Comparison of ENCODE assay signal across 8 cellular contexts in genomic region chr6:119978274-119978889, GRCh38.
DNase-seq lines count a peak whose midpoint lies in the region; ATAC-seq, FAIRE-seq and TF ChIP-seq lines count a peak whose summit lies in the region.

No MANE protein-coding gene starts in this region.

- no peaks in the 10 kb centered on the region for H3K9me3 ChIP-seq in osteoblast (ENCODE audit: low read depth, low read length)
- no peaks in the 10 kb centered on the region for H3K9me3 ChIP-seq in CD8-positive, alpha-beta memory T cell (ENCODE audit: low read length)

- H3K27me3 Mint-ChIP-seq in CD8-positive, alpha-beta memory T cell = no peaks in the 10 kb centered on the region

- H3K4me1 ChIP-seq in osteoblast (ENCODE audit: insufficient read depth, low read length) = no peaks in the 10 kb centered on the region
- no peaks in the 10 kb centered on the region for H3K4me1 ChIP-seq in CD8-positive, alpha-beta memory T cell (ENCODE audit: insufficient read depth, low read length)

- H3K4me1 Mint-ChIP-seq in CD8-positive, alpha-beta memory T cell = peaks cover 0 to 3% (median 0%) of the 10 kb centered on the region in 3 donors

- no peaks in the 10 kb centered on the region for H4K20me1 ChIP-seq in osteoblast (ENCODE audit: insufficient read depth, low read length)

- POLR2A ChIA-PET in CD8-positive, alpha-beta memory T cell (lab: Charles Lee) = no interaction called here

- no peaks in the 10 kb centered on the region for H3K27me3 ChIP-seq in osteoblast (ENCODE audit: insufficient read depth, low read length)
- H3K27me3 ChIP-seq in CD8-positive, alpha-beta memory T cell (ENCODE audit: insufficient read depth, low read length, poor library complexity, severe bottlenecking) = no peaks in the 10 kb centered on the region

- peak; percentile 53 for TF ChIP-seq CTCF in osteoblast (IDR thresholded peaks at IDR 0.05; ENCODE audit: extremely low read depth, low read depth, low read length)

- H3K36me3 ChIP-seq in osteoblast (ENCODE audit: insufficient read depth, low read length) = no peaks in the 10 kb centered on the region
- H3K36me3 ChIP-seq in CD8-positive, alpha-beta memory T cell (ENCODE audit: insufficient read depth, low read length) = no peaks in the 10 kb centered on the region

- ATAC-seq in GM18861 (IDR thresholded peaks at IDR 0.05; ENCODE audit: unreplicated experiment) = peak; percentile 48

- no peak overlapping the region for H3K27ac Mint-ChIP-seq in CD8-positive, alpha-beta memory T cell

- no peak overlapping the region for H3K4me2 ChIP-seq in osteoblast (ENCODE audit: insufficient read depth, low read length)

- H3K9me3 Mint-ChIP-seq in CD8-positive, alpha-beta memory T cell = no peaks in the 10 kb centered on the region

- H2AFZ ChIP-seq in osteoblast (ENCODE audit: low read length) = no peak overlapping the region

- H3K4me3 Mint-ChIP-seq in CD8-positive, alpha-beta memory T cell = no peak overlapping the region

- CTCF ChIA-PET in CD8-positive, alpha-beta memory T cell (lab: Charles Lee) = no interaction called here

- no peak overlapping the region for H3K4me3 ChIP-seq in osteoblast (ENCODE audit: insufficient read depth, low read length)
- no peak overlapping the region for H3K4me3 ChIP-seq in CD8-positive, alpha-beta memory T cell (ENCODE audit: low read length)

- DNase-seq in A172 (ENCODE audit: low spot score) (peak; percentile 10), HPDE6-E6E7 (ENCODE audit: extremely low spot score) (peak; percentile 12), brain pericyte (ENCODE audit: low read depth, low spot score) (peak; percentile 10), osteoblast (ENCODE audit: insufficient read length, low spot score, missing footprints) (no peak), ureter (ENCODE audit: low spot score) (no peak), RCC 7860 (ENCODE audit: low spot score) (no peak)
- DNase-seq in CD8-positive, alpha-beta memory T cell = no peak

- H3K27ac ChIP-seq in osteoblast (ENCODE audit: low read depth, low read length) = no peak overlapping the region
- H3K27ac ChIP-seq in CD8-positive, alpha-beta memory T cell (ENCODE audit: low read depth, low read length) = no peak overlapping the region

- no peak for FAIRE-seq in RCC 7860 (lab: Jason Lieb, UNC)

- no peaks in the 10 kb centered on the region for H3K79me2 ChIP-seq in osteoblast (ENCODE audit: insufficient read depth, low read length)

- peaks cover 0 to 2% (median 0%) of the 10 kb centered on the region in 3 donors for H3K36me3 Mint-ChIP-seq in CD8-positive, alpha-beta memory T cell

Comparison
In these comparisons a context has a peak if more than half of its experiments do, and no peak if none do; other contexts are left out.
1. DNase-seq: peak in A172 (single experiment), HPDE6-E6E7 (single experiment) and brain pericyte (single experiment); none in osteoblast (single experiment), CD8-positive, alpha-beta memory T cell (0 of 5), ureter (single experiment) and RCC 7860 (single experiment).